In genomic region chr3:123069021-123069381, GRCh38 we compare ENCODE assay signal across 11 cellular contexts. TPM values are rescaled to one million over a fixed set of nuclear protein-coding genes. Genes with fewer than 3 reads are reported as not detected.
A peak's percentile ranks its signal among the peaks of the same experiment; 100 is the strongest.
DNase-seq lines count a peak whose midpoint lies in the region; ATAC-seq and TF ChIP-seq lines count a peak whose summit lies in the region.
"Had no signal": no experiment of that assay in that cellular context is flagged by ENCODE, and none has a peak within 500 bp of the region (broad histone marks: within the 10 kb centered on the region; RNA-seq: fewer than 3 reads in every experiment).

No MANE protein-coding gene starts in this region.

- in situ Hi-C loops in G401 (cut with HindIII; ENCODE audit: low sequenced_read_pairs): no loop called here

- H3K36me3 ChIP-seq in CD8-positive, alpha-beta memory T cell (ENCODE audit: insufficient read depth, low read length): no peaks in the 10 kb centered on the region
- H3K36me3 ChIP-seq in Loucy (ENCODE audit: insufficient read depth, low read length): no peaks in the 10 kb centered on the region
- no peaks in the 10 kb centered on the region for H3K36me3 ChIP-seq in naive thymus-derived CD4-positive, alpha-beta T cell (ENCODE audit: control insufficient read depth in 2 of 3, insufficient read depth in 3 of 3, low read length in 3 of 3)

- peaks cover 70% of the 10 kb centered on the region for H3K79me2 ChIP-seq in Loucy (ENCODE audit: insufficient read depth, low read length)

- H3K4me3 ChIP-seq in CD8-positive, alpha-beta memory T cell (ENCODE audit: low read length): no peak overlapping the region
- H3K4me3 ChIP-seq in Loucy (ENCODE audit: low read length, poor library complexity, severe bottlenecking): peak overlapping the region; percentile 78
- H3K4me3 ChIP-seq in coronary artery: peak overlapping the region; percentile 94
- H3K4me3 ChIP-seq in naive thymus-derived CD4-positive, alpha-beta T cell (ENCODE audit: low read length): no peak overlapping the region

- H3K36me3 Mint-ChIP-seq in CD8-positive, alpha-beta memory T cell: no peaks in the 10 kb centered on the region
- H3K36me3 Mint-ChIP-seq in naive thymus-derived CD4-positive, alpha-beta T cell: peaks cover 0 to 3% (median 0%) of the 10 kb centered on the region in 5 donors

- peak overlapping the region; percentile 86 for H3K9ac ChIP-seq in Loucy (ENCODE audit: low read depth, low read length, poor library complexity, severe bottlenecking)

- H3K27ac Mint-ChIP-seq in CD8-positive, alpha-beta memory T cell: peak overlapping the region in 1 of 8 donors; percentile 11
- H3K27ac Mint-ChIP-seq in naive thymus-derived CD4-positive, alpha-beta T cell: no peak overlapping the region

- peak overlapping the region in 6 of 7 donors; percentile 23 to 86 (median 72) for H3K4me3 Mint-ChIP-seq in CD8-positive, alpha-beta memory T cell
- H3K4me3 Mint-ChIP-seq in naive thymus-derived CD4-positive, alpha-beta T cell: peak overlapping the region; percentile 21 to 90 (median 81)

- TF ChIP-seq CTCF in Loucy (conservative IDR thresholded peaks at IDR 0.05; ENCODE audit: low read length): no peak
- TF ChIP-seq CTCF in coronary artery (IDR thresholded peaks at IDR 0.05): no peak

- intact Hi-C loops in naive thymus-derived CD4-positive, alpha-beta T cell (cut with micrococcal nuclease): loop anchor here in 1 of 2 donors (5.0 kb wide), 1 partner anchor 133 kb away; the partner anchor contains the start of gene SEC22A

- peak overlapping the region; percentile 98 for H3K4me2 ChIP-seq in Loucy (ENCODE audit: low read depth, low read length, poor library complexity, severe bottlenecking)

- H3K9me3 Mint-ChIP-seq in CD8-positive, alpha-beta memory T cell: no peaks in the 10 kb centered on the region
- H3K9me3 Mint-ChIP-seq in naive thymus-derived CD4-positive, alpha-beta T cell: peaks cover 0 to 2% (median 0%) of the 10 kb centered on the region in 11 donors

- H3K9me3 ChIP-seq in CD8-positive, alpha-beta memory T cell (ENCODE audit: low read length): no peaks in the 10 kb centered on the region
- H3K9me3 ChIP-seq in Loucy (ENCODE audit: insufficient read depth, low read depth, low read length): no peaks in the 10 kb centered on the region
- no peaks in the 10 kb centered on the region for H3K9me3 ChIP-seq in naive thymus-derived CD4-positive, alpha-beta T cell (ENCODE audit: control insufficient read depth in 2 of 3, low read length in 3 of 3)

- peaks cover 11 to 32% (median 21%) of the 10 kb centered on the region in 3 donors for H3K4me1 Mint-ChIP-seq in CD8-positive, alpha-beta memory T cell
- H3K4me1 Mint-ChIP-seq in naive thymus-derived CD4-positive, alpha-beta T cell: peaks cover 12 to 50% (median 28%) of the 10 kb centered on the region in 7 donors

- H3F3A ChIP-seq in Loucy (ENCODE audit: low read depth): peaks cover 3% of the 10 kb centered on the region; the same call in 1 of the 2 replicates

- peaks cover 37% of the 10 kb centered on the region for H4K20me1 ChIP-seq in Loucy (ENCODE audit: insufficient read depth, low read length, poor library complexity, severe bottlenecking)

- peaks cover 8 to 10% of the 10 kb centered on the region in 2 donors for H3K27me3 Mint-ChIP-seq in CD8-positive, alpha-beta memory T cell
- no peaks in the 10 kb centered on the region for H3K27me3 Mint-ChIP-seq in naive thymus-derived CD4-positive, alpha-beta T cell

- POLR2A ChIA-PET in CD8-positive, alpha-beta memory T cell (lab: Charles Lee): no interaction called here
- POLR2A ChIA-PET in naive thymus-derived CD4-positive, alpha-beta T cell (lab: Charles Lee): no interaction called here

- peaks cover 14% of the 10 kb centered on the region for H3K4me1 ChIP-seq in CD8-positive, alpha-beta memory T cell (ENCODE audit: insufficient read depth, low read length)
- H3K4me1 ChIP-seq in Loucy (ENCODE audit: insufficient read depth, low read length, poor library complexity, severe bottlenecking): peaks cover 87% of the 10 kb centered on the region
- H3K4me1 ChIP-seq in naive thymus-derived CD4-positive, alpha-beta T cell (ENCODE audit: control insufficient read depth in 2 of 2, insufficient read depth in 2 of 2, low read length in 2 of 2): peaks cover 7 to 8% of the 10 kb centered on the region in 2 donors

- H3K27ac ChIP-seq in CD8-positive, alpha-beta memory T cell (ENCODE audit: low read depth, low read length): no peak overlapping the region
- H3K27ac ChIP-seq in coronary artery: no peak overlapping the region
- H3K27ac ChIP-seq in naive thymus-derived CD4-positive, alpha-beta T cell (ENCODE audit: low read depth, low read length): no peak overlapping the region

- DNase-seq in CD8-positive, alpha-beta memory T cell: no peak
- peak; percentile 40 for DNase-seq in coronary artery (ENCODE audit: low spot score)
- no peak for DNase-seq in naive thymus-derived CD4-positive, alpha-beta T cell
- no peak for DNase-seq in SHP77 (lab: John Stamatoyannopoulos, UW)
- DNase-seq in HCEC 1CT: no peak
- DNase-seq in putamen (ENCODE audit: low spot score): no peak
- DNase-seq in G401 (ENCODE audit: low spot score): no peak
- DNase-seq: NCI-H226 had no signal

- no peaks in the 10 kb centered on the region for H3K27me3 ChIP-seq in CD8-positive, alpha-beta memory T cell (ENCODE audit: insufficient read depth, low read length, poor library complexity, severe bottlenecking)
- H3K27me3 ChIP-seq in Loucy (ENCODE audit: insufficient read depth, low read length, poor library complexity, severe bottlenecking): no peaks in the 10 kb centered on the region
- no peaks in the 10 kb centered on the region for H3K27me3 ChIP-seq in naive thymus-derived CD4-positive, alpha-beta T cell (ENCODE audit: control insufficient read depth in 2 of 2, insufficient read depth in 2 of 2, low read length in 2 of 2)

- H2AFZ ChIP-seq in Loucy (ENCODE audit: low read length): no peak overlapping the region

- CTCF ChIA-PET in CD8-positive, alpha-beta memory T cell (lab: Charles Lee): no interaction called here
- CTCF ChIA-PET in naive thymus-derived CD4-positive, alpha-beta T cell (lab: Charles Lee): no interaction called here

- ATAC-seq in naive thymus-derived CD4-positive, alpha-beta T cell: no peak

- H3K9me2 ChIP-seq in Loucy (replicated peaks; ENCODE audit: low read depth, low read length): no peaks in the 10 kb centered on the region

RNA-seq across cellular contexts. Expression of gene PDIA5, which starts 2.2 kb away (rescaled TPM):
- total RNA-seq in CD8-positive, alpha-beta memory T cell: 10 to 100 TPM; 12.7 to 18.2 TPM
- 4.4 TPM for polyA plus RNA-seq in CD8-positive, alpha-beta memory T cell
- total RNA-seq in naive thymus-derived CD4-positive, alpha-beta T cell: 10 to 100 TPM in 1 of 5 experiments, 1 to 10 TPM in 4; 4.0 to 21.7 (median 6.3) TPM
- 1 to 10 TPM; 3.4 to 5.3 TPM for polyA plus RNA-seq in naive thymus-derived CD4-positive, alpha-beta T cell
- total RNA-seq in G401 (2014; rRNA removed; shearing (Covaris generic)): 26.0 and 26.4 TPM in 2 replicates

RNA-seq across cellular contexts. Expression of gene SEMA5B, which starts 41.4 kb away (rescaled TPM):
- not detected for total RNA-seq in CD8-positive, alpha-beta memory T cell
- polyA plus RNA-seq in CD8-positive, alpha-beta memory T cell: not detected
- under 1 TPM in 3 of 5 experiments, not detected in 2; 0.19 to 0.51 (median 0.24) TPM for total RNA-seq in naive thymus-derived CD4-positive, alpha-beta T cell
- not detected for polyA plus RNA-seq in naive thymus-derived CD4-positive, alpha-beta T cell
- 0.03 TPM in 1 of 2 replicates, not detected in the other for total RNA-seq in G401 (2014; rRNA removed; shearing (Covaris generic))
- total RNA-seq: pulmonary artery endothelial cell; T-helper 2 cell treated with Interferon-gamma antibody and Interleukin-4, amounts not matched to agents 100 ng/mL and 5 ng/mL, for 36 hours had no signal

Comparison
In these comparisons a context has a peak if more than half of its experiments do, and no peak if none do; other contexts are left out.
1. H3K4me3 ChIP-seq: peak in Loucy (single experiment) and coronary artery (single experiment); none in CD8-positive, alpha-beta memory T cell (single experiment) and naive thymus-derived CD4-positive, alpha-beta T cell (single experiment).